ENCODE assay signal across 24 cellular contexts in genomic region chrX:96771500-96771899, GRCh38.
"Had no signal": no experiment of that assay in that cellular context is flagged by ENCODE, and none has a peak within 500 bp of the region (broad histone marks: within the 10 kb centered on the region; RNA-seq: fewer than 3 reads in every experiment).

No MANE protein-coding gene starts in this region.

- H3K27ac Mint-ChIP-seq: effector memory CD8-positive, alpha-beta T cell; immature natural killer cell; memory B cell; mesothelial cell of epicardium; natural killer cell treated with Interleukin-12 subunit alpha and Interleukin-12 subunit beta and Interleukin-15 and Interleukin-18, amount 100 ng/mL, for 72 hours; neural progenitor cell; progenitor cell of endocrine pancreas had no signal

- H3K27me3 Mint-ChIP-seq: effector memory CD8-positive, alpha-beta T cell; memory B cell; natural killer cell treated with Interleukin-12 subunit alpha and Interleukin-12 subunit beta and Interleukin-15 and Interleukin-18, amount 100 ng/mL, for 72 hours; progenitor cell of endocrine pancreas had no signal

- H3K4me3 ChIP-seq: esophagus squamous epithelium, gastroesophageal sphincter, left ventricle myocardium inferior, lower lobe of right lung, neural progenitor cell, pancreas, suprapubic skin, thyroid gland, upper lobe of left lung, uterus had no signal

- H3K9me3 ChIP-seq: esophagus squamous epithelium, gastroesophageal sphincter, left ventricle myocardium inferior, lower lobe of right lung, pancreas, suprapubic skin, thyroid gland, upper lobe of left lung, uterus had no signal

- H2AFZ ChIP-seq: neural progenitor cell had no signal

- DNase-seq: effector memory CD8-positive, alpha-beta T cell; esophagus squamous epithelium; foreskin fibroblast; glutamatergic neuron; immature natural killer cell; left ventricle myocardium inferior; lower lobe of right lung; occipital lobe; pancreas; right cardiac atrium; small intestine; stimulated activated CD4-positive, alpha-beta T cell treated with anti-CD3 and anti-CD28 coated beads, Interleukin-2, amount 100 ng/mL, for 48 hours; stimulated activated naive CD4-positive, alpha-beta T cell treated with Interleukin-2 at 50 U/mL for 16 hours; thyroid gland; upper lobe of left lung; uterus had no signal

- H3K27me3 ChIP-seq: esophagus squamous epithelium, gastroesophageal sphincter, neural progenitor cell, suprapubic skin, thyroid gland, upper lobe of left lung, uterus had no signal

- H3K9me3 Mint-ChIP-seq: effector memory CD8-positive, alpha-beta T cell; immature natural killer cell; memory B cell; mesothelial cell of epicardium; natural killer cell treated with Interleukin-12 subunit alpha and Interleukin-12 subunit beta and Interleukin-15 and Interleukin-18, amount 100 ng/mL, for 72 hours; neural progenitor cell had no signal

- H3K9ac ChIP-seq: neural progenitor cell had no signal

- H3K36me3 ChIP-seq: esophagus squamous epithelium, gastroesophageal sphincter, left ventricle myocardium inferior, lower lobe of right lung, neural progenitor cell, pancreas, suprapubic skin, thyroid gland, upper lobe of left lung, uterus had no signal

- ATAC-seq: effector memory CD8-positive, alpha-beta T cell; gastroesophageal sphincter; lower lobe of right lung; natural killer cell treated with Interleukin-12 subunit alpha and Interleukin-12 subunit beta and Interleukin-15 and Interleukin-18, amount 100 ng/mL, for 72 hours; pancreas; right cardiac atrium had no signal

- FAIRE-seq: keratinocyte had no signal

- H3K27ac ChIP-seq: esophagus squamous epithelium, gastroesophageal sphincter, left ventricle myocardium inferior, lower lobe of right lung, neural progenitor cell, pancreas, suprapubic skin, thyroid gland, upper lobe of left lung, uterus had no signal

- H3K4me2 ChIP-seq: neural progenitor cell had no signal

- H3K4me3 Mint-ChIP-seq: effector memory CD8-positive, alpha-beta T cell; immature natural killer cell; memory B cell; mesothelial cell of epicardium; natural killer cell treated with Interleukin-12 subunit alpha and Interleukin-12 subunit beta and Interleukin-15 and Interleukin-18, amount 100 ng/mL, for 72 hours; neural progenitor cell had no signal

- H3K4me1 ChIP-seq: esophagus squamous epithelium, left ventricle myocardium inferior, lower lobe of right lung, neural progenitor cell, suprapubic skin, thyroid gland, upper lobe of left lung, uterus had no signal

- H3K4me1 Mint-ChIP-seq: immature natural killer cell, neural progenitor cell had no signal

- H3K36me3 Mint-ChIP-seq: immature natural killer cell; mesothelial cell of epicardium; natural killer cell treated with Interleukin-12 subunit alpha and Interleukin-12 subunit beta and Interleukin-15 and Interleukin-18, amount 100 ng/mL, for 72 hours; neural progenitor cell had no signal
